Comparison of ENCODE assay signal across 1 cellular context in genomic region chr16:67227567-67227921, GRCh38.
TF ChIP-seq lines count a peak whose summit lies in the region.

No MANE protein-coding gene starts in this region.

TF ChIP-seq in endothelial cell of umbilical vein, 7 proteins besides CTCF, POLR2A, EP300 and RAD21:
- no peak for TF ChIP-seq JUN (IDR thresholded peaks at IDR 0.05; ENCODE audit: borderline replicate concordance, insufficient read depth, insufficient read length, low read depth)
